1 cellular context compared by ENCODE assay signal in genomic region chr7:44881610-44882009, GRCh38.
TF ChIP-seq lines count a peak whose summit lies in the region.

No MANE protein-coding gene starts in this region.

TF ChIP-seq in WTC11, 78 proteins besides CTCF, POLR2A, EP300 and RAD21 (continued from another document):
- TF ChIP-seq AFF4 (CRISPR knock-in tag; IDR thresholded peaks at IDR 0.05; ENCODE audit: borderline replicate concordance) (no peak), E2F4 (CRISPR knock-in tag; IDR thresholded peaks at IDR 0.05; ENCODE audit: borderline replicate concordance, low read depth) (no peak), ZNF532 (CRISPR knock-in tag; IDR thresholded peaks at IDR 0.05; ENCODE audit: borderline replicate concordance) (no peak), ZNF138 (CRISPR knock-in tag; conservative IDR thresholded peaks at IDR 0.05) (no peak), TEAD1 (CRISPR knock-in tag; IDR thresholded peaks at IDR 0.05) (no peak), ZMAT4 (CRISPR knock-in tag; IDR thresholded peaks at IDR 0.05) (no peak), NR2C2 (CRISPR knock-in tag; IDR thresholded peaks at IDR 0.05) (no peak), RORB (CRISPR knock-in tag; IDR thresholded peaks at IDR 0.05) (no peak), GABPB1 (CRISPR knock-in tag; IDR thresholded peaks at IDR 0.05) (no peak), MXD4 (CRISPR knock-in tag; IDR thresholded peaks at IDR 0.05; ENCODE audit: borderline replicate concordance) (no peak), SP1 (CRISPR knock-in tag; conservative IDR thresholded peaks at IDR 0.05) (no peak)
